25 cellular contexts compared by ENCODE assay signal in the genomic region with DNA sequence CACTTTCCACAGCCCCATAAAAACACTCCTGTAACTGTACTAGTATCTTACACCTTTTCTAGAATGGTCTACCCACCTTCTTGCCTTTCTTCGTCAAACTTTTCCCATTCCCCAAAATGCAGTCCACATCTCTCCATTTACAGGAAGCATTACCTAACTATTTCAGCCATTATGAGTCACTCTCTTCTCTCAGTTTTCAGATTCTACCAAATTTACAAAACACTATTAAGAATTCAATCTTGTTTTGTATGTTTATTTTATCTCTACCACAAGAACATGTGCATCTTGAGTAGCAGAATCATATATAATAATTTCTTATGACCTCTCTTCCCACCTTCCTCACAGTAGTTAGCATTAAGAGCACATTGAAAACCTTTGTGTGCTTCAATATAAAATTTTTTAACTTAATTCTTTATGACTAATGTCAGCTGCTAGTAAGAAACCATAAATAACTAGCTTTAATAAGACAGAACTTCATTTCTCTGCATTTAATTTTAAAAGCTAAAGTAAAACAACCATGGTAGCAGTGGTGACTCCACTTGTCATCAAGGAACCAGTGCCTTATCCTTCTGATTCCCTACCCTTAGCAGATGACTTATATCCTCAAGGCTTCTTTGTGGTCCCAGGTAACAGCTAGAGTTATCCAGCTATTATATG. TPM values are rescaled to one million over a fixed set of nuclear protein-coding genes. Genes with fewer than 3 reads are reported as not detected.
A peak's percentile ranks its signal among the peaks of the same experiment; 100 is the strongest.
DNase-seq lines count a peak whose midpoint lies in the region; FAIRE-seq and TF ChIP-seq lines count a peak whose summit lies in the region.
"Had no signal": no experiment of that assay in that cellular context is flagged by ENCODE, and none has a peak within 500 bp of the region (broad histone marks: within the 10 kb centered on the region; RNA-seq: fewer than 3 reads in every experiment).

No MANE protein-coding gene starts in this region.

- no peak overlapping the region for H3K4ac ChIP-seq in trophoblast cell (ENCODE audit: low read depth, low read length)

- H3K27ac ChIP-seq in VCaP (peak overlapping the region; percentile 76), trophoblast cell (ENCODE audit: low read depth, low read length) (no peak overlapping the region)
- H3K27ac ChIP-seq: esophagus muscularis mucosa, neural progenitor cell, prostate gland, transverse colon had no signal

- H4K91ac ChIP-seq in trophoblast cell (ENCODE audit: low read depth, low read length), result no peak overlapping the region

- no peak for FAIRE-seq in HTR-8/SVneo (lab: Jason Lieb, UNC)
- FAIRE-seq: A204.1, GM12891, K562, RCC 7860 had no signal

- H3K9me3 ChIP-seq in trophoblast cell (ENCODE audit: insufficient read depth, low read depth, low read length), result no peaks in the 10 kb centered on the region
- H3K9me3 ChIP-seq: esophagus muscularis mucosa, prostate gland, transverse colon had no signal

- no peaks in the 10 kb centered on the region for H3K79me2 ChIP-seq in trophoblast cell (ENCODE audit: control insufficient read depth, insufficient read depth, low read length, poor library complexity)

- H2AFZ ChIP-seq in trophoblast cell (ENCODE audit: insufficient read depth, low read length, poor library complexity), result no peak overlapping the region
- H2AFZ ChIP-seq: neural progenitor cell had no signal

- WGBS in trophoblast cell (ENCODE audit: extremely low coverage, insufficient coverage, insufficient read length), result no CpG with 5 or more reads among the region's 1 CpG

- no peak overlapping the region for H3K18ac ChIP-seq in trophoblast cell (ENCODE audit: low read length)

- no peak overlapping the region for H3K4me3 ChIP-seq in fibroblast of the aortic adventitia (ENCODE audit: low read depth, low read length)
- no peak overlapping the region for H3K4me3 ChIP-seq in trophoblast cell (ENCODE audit: low read depth, low read length)
- no peak overlapping the region for H3K4me3 ChIP-seq in H7 (ENCODE audit: insufficient read depth, low read depth, low read length)
- H3K4me3 ChIP-seq: esophagus muscularis mucosa, K562, neural progenitor cell, prostate gland, transverse colon had no signal

- DNase-seq in A172 (ENCODE audit: low spot score) (peak; percentile 30), HCEC 1CT (peak; percentile 50), fibroblast of the aortic adventitia (ENCODE audit: low read depth) (peak; percentile 27), germinal center (ENCODE audit: low spot score) (no peak), trophoblast cell (no peak), H7 (no peak), HTR-8/SVneo (ENCODE audit: insufficient read length, low spot score) (no peak)
- DNase-seq: activated CD8-positive, alpha-beta memory T cell treated with anti-CD3 and anti-CD28 coated beads for 24 hours; activated gamma-delta T cell; activated T-cell treated with anti-CD3 and anti-CD28 coated beads, Interleukin-2, amount 50 U/mL, for 1 hour; DMS79 treated with DMSO at 0.1 percent for 48 hours; effector CD8-positive, alpha-beta T cell; glutamatergic neuron; NCI-H510A treated with DMSO at 0.1 percent for 48 hours; stimulated activated CD8-positive, alpha-beta memory T cell treated with anti-CD3 and anti-CD28 coated beads, Interleukin-4, amount 100 ng/mL, for 48 hours; T-helper 17 cell; transverse colon had no signal

- H3K79me1 ChIP-seq in trophoblast cell (ENCODE audit: low read length), result no peaks in the 10 kb centered on the region

- no peak overlapping the region for H2BK120ac ChIP-seq in trophoblast cell (ENCODE audit: insufficient read depth, low read length, poor library complexity)

- H3K23ac ChIP-seq in trophoblast cell (ENCODE audit: low read length), result no peak overlapping the region

- H3K4me2 ChIP-seq in trophoblast cell (ENCODE audit: low read length), result no peak overlapping the region
- H3K4me2 ChIP-seq: neural progenitor cell had no signal

- no peak overlapping the region for H4K12ac ChIP-seq in trophoblast cell (ENCODE audit: low read depth, low read length)

- no peak overlapping the region for H4K8ac ChIP-seq in trophoblast cell (ENCODE audit: low read depth, low read length)

- no peak overlapping the region for H2AK5ac ChIP-seq in trophoblast cell (ENCODE audit: low read length)

- no peak overlapping the region for H3K14ac ChIP-seq in trophoblast cell (ENCODE audit: low read length)

- TF ChIP-seq CTCF in VCaP (conservative IDR thresholded peaks at IDR 0.05) (no peak), fibroblast of the aortic adventitia (IDR thresholded peaks at IDR 0.05; ENCODE audit: insufficient read depth, low read length) (no peak)

- no peak overlapping the region for H2BK5ac ChIP-seq in trophoblast cell (ENCODE audit: low read depth, low read length, poor library complexity)

- no peak overlapping the region for H2BK12ac ChIP-seq in trophoblast cell (ENCODE audit: low read length)

- no peak overlapping the region for H3K9ac ChIP-seq in trophoblast cell (ENCODE audit: low read length)
- H3K9ac ChIP-seq: neural progenitor cell had no signal

- H3K36me3 ChIP-seq in trophoblast cell (ENCODE audit: control insufficient read depth in 1 of 2, insufficient read depth in 2 of 2, low read length in 2 of 2) (no peaks in the 10 kb centered on the region), H7 (replicated peaks; ENCODE audit: control insufficient read depth, insufficient read depth, low read length) (no peaks in the 10 kb centered on the region)
- H3K36me3 ChIP-seq: esophagus muscularis mucosa, neural progenitor cell, prostate gland, transverse colon had no signal

- no peaks in the 10 kb centered on the region for H3K27me3 ChIP-seq in trophoblast cell (ENCODE audit: insufficient read depth, low read length)
- H3K27me3 ChIP-seq in H7 (ENCODE audit: control insufficient read depth, insufficient read depth, low read length), result no peaks in the 10 kb centered on the region
- H3K27me3 ChIP-seq: neural progenitor cell, transverse colon had no signal

- no peaks in the 10 kb centered on the region for H3K4me1 ChIP-seq in trophoblast cell (ENCODE audit: control insufficient read depth in 1 of 2, insufficient read depth in 2 of 2, low read length in 2 of 2)
- H3K4me1 ChIP-seq: neural progenitor cell, prostate gland, transverse colon had no signal

RNA-seq across cellular contexts. Expression of gene MAP2, which starts 56.6 kb away (rescaled TPM):
- total RNA-seq in A172 (2014; rRNA removed; shearing (Covaris generic)), result 2.1 and 4.3 TPM in 2 replicates
- 2.1 and 26.5 TPM in 2 replicates for total RNA-seq in fibroblast of the aortic adventitia (ENCODE audit: low replicate concordance)
- polyA plus RNA-seq in trophoblast cell (2013), result 3.6 and 3.9 TPM in 2 replicates
- 1.6 and 3.1 TPM in 2 replicates for total RNA-seq in H7 (2014; rRNA removed; shearing (Covaris generic))
- polyA plus RNA-seq: K562 had no signal

Comparison
In these comparisons a context has a peak if more than half of its experiments do, and no peak if none do; other contexts are left out.
1. DNase-seq: peak in A172 (single experiment), HCEC 1CT (single experiment) and fibroblast of the aortic adventitia (single experiment); none in germinal center (single experiment), trophoblast cell (0 of 2), H7 (single experiment) and HTR-8/SVneo (single experiment).